In genomic region chr6:27863962-27864905, GRCh38 we compare ENCODE assay signal across 8 cellular contexts. TPM values are rescaled to one million over a fixed set of nuclear protein-coding genes. Genes with fewer than 3 reads are reported as not detected.
DNase-seq lines count a peak whose midpoint lies in the region; ATAC-seq and TF ChIP-seq lines count a peak whose summit lies in the region.

No MANE protein-coding gene starts in this region.

- ATAC-seq in RWPE2 (ENCODE audit: low read depth) = no peak
- ATAC-seq in effector memory CD8-positive, alpha-beta T cell (replicated peaks) = no peak
- no peak for ATAC-seq in HG03025 (IDR thresholded peaks at IDR 0.05; ENCODE audit: low FRiP score, unreplicated experiment)
- no peak for ATAC-seq in HG03045 (IDR thresholded peaks at IDR 0.05; ENCODE audit: unreplicated experiment)

- peak overlapping the region; percentile 76 for H4K91ac ChIP-seq in neuronal stem cell (ENCODE audit: low read depth, low read length, poor library complexity)

- H2BK5ac ChIP-seq in neuronal stem cell (ENCODE audit: low read length) = peak overlapping the region; percentile 95

- H3K27me3 ChIP-seq in RWPE2 (ENCODE audit: insufficient read depth, poor library complexity, severe bottlenecking) (no peaks in the 10 kb centered on the region), neuronal stem cell (ENCODE audit: control insufficient read depth in 3 of 3, insufficient read depth in 3 of 3, low read depth in 1 of 3, low read length in 3 of 3) (no peaks in the 10 kb centered on the region)

- peak overlapping the region; percentile 68 for H2AK5ac ChIP-seq in neuronal stem cell (ENCODE audit: low read depth, low read length)

- peak overlapping the region; percentile 87 to 92 for H3K4me3 Mint-ChIP-seq in effector memory CD8-positive, alpha-beta T cell

- H3K9me3 Mint-ChIP-seq in effector memory CD8-positive, alpha-beta T cell = peaks cover 0 to 2% of the 10 kb centered on the region in 2 donors

- no peaks in the 10 kb centered on the region for H3K27me3 Mint-ChIP-seq in effector memory CD8-positive, alpha-beta T cell

- in situ Hi-C loops in G401 (cut with HindIII; ENCODE audit: low sequenced_read_pairs) = no loop called here

- no peak for TF ChIP-seq CTCF in RWPE2 (IDR thresholded peaks at IDR 0.05; ENCODE audit: poor library complexity, severe bottlenecking)

- peaks cover 48% of the 10 kb centered on the region for H3K36me3 Mint-ChIP-seq in effector memory CD8-positive, alpha-beta T cell (ENCODE audit: insufficient read depth)

- H3K27ac Mint-ChIP-seq in effector memory CD8-positive, alpha-beta T cell = peak overlapping the region; percentile 92 to 95

- H3K27ac ChIP-seq in RWPE2 (ENCODE audit: poor library complexity, severe bottlenecking) (peak overlapping the region; percentile 92), neuronal stem cell (replicated peaks; ENCODE audit: low read length) (peak overlapping the region; percentile 13)

- H3K4me2 ChIP-seq in neuronal stem cell (ENCODE audit: insufficient read depth, low read length, poor library complexity, severe bottlenecking) = peak overlapping the region; percentile 43

- H3K14ac ChIP-seq in neuronal stem cell (ENCODE audit: low read length) = peak overlapping the region; percentile 25

- H2BK15ac ChIP-seq in neuronal stem cell (ENCODE audit: low read length) = peak overlapping the region; percentile 90

- H3K36me3 ChIP-seq in RWPE2 (ENCODE audit: low read depth) = no peaks in the 10 kb centered on the region
- H3K36me3 ChIP-seq in neuronal stem cell (replicated peaks in 1 of 2; ENCODE audit: control insufficient read depth in 2 of 2, insufficient read depth in 2 of 2, low read length in 2 of 2) = no peaks in the 10 kb centered on the region

- H3K79me1 ChIP-seq in neuronal stem cell (ENCODE audit: low read depth, low read length) = no peaks in the 10 kb centered on the region

- H2AFZ ChIP-seq in neuronal stem cell (ENCODE audit: low read length) = peak overlapping the region; percentile 89

- H4K8ac ChIP-seq in neuronal stem cell (ENCODE audit: low read depth, low read length) = no peak overlapping the region

- H2BK120ac ChIP-seq in neuronal stem cell (ENCODE audit: low read depth, low read length) = no peak overlapping the region

- H3K18ac ChIP-seq in neuronal stem cell (ENCODE audit: low read length) = peak overlapping the region; percentile 20

- peak overlapping the region; percentile 70 for H3K9ac ChIP-seq in neuronal stem cell (ENCODE audit: low read depth, low read length, poor library complexity)

- H3K9me3 ChIP-seq in RWPE2 (ENCODE audit: severe bottlenecking) (no peaks in the 10 kb centered on the region), neuronal stem cell (replicated peaks in 1 of 2; ENCODE audit: control insufficient read depth in 2 of 2, insufficient read depth in 1 of 2, low read depth in 1 of 2, low read length in 2 of 2) (no peaks in the 10 kb centered on the region)

- no peak overlapping the region for H3K4ac ChIP-seq in neuronal stem cell (ENCODE audit: low read length)

- H3K4me1 Mint-ChIP-seq in effector memory CD8-positive, alpha-beta T cell (ENCODE audit: low read depth in 2 of 2) = peaks cover 35 to 42% of the 10 kb centered on the region in 2 donors

- DNase-seq in G401 (ENCODE audit: low spot score) (peak; percentile 40), RWPE2 (ENCODE audit: low spot score) (no peak), neuronal stem cell (ENCODE audit: low spot score) (no peak), islet precursor cell (no peak), hippocampal formation (lab: John Stamatoyannopoulos, UW) (no peak)
- DNase-seq in effector memory CD8-positive, alpha-beta T cell = peak in 2 of 3 experiments; percentile 10 to 17

- H3K23ac ChIP-seq in neuronal stem cell (ENCODE audit: low read depth, low read length, poor library complexity) = no peak overlapping the region

- no peak overlapping the region for H2BK12ac ChIP-seq in neuronal stem cell (ENCODE audit: low read length)

- H3K4me1 ChIP-seq in RWPE2 (ENCODE audit: insufficient read depth, poor library complexity, severe bottlenecking) (peaks cover 5% of the 10 kb centered on the region), neuronal stem cell (ENCODE audit: control insufficient read depth in 2 of 2, insufficient read depth in 1 of 2, low read depth in 1 of 2, low read length in 2 of 2) (peaks cover 0 to 2% of the 10 kb centered on the region in 2 donors)

- WGBS in neuronal stem cell (ENCODE audit: extremely low coverage in 2 of 2, insufficient read length in 2 of 2, insufficient replicate concordance in 1 of 2), 2 donors = no CpG with 5 or more reads among the region's 51 CpGs

- H3K4me3 ChIP-seq in RWPE2 (ENCODE audit: severe bottlenecking) = peak overlapping the region; percentile 47
- peak overlapping the region; percentile 71 to 78 for H3K4me3 ChIP-seq in neuronal stem cell (ENCODE audit: low read length in 2 of 2)

RNA-seq across cellular contexts. Expression of gene OR2B2, which starts 48.0 kb away (rescaled TPM):
- not detected in 2 replicates for total RNA-seq in G401 (2014; rRNA removed; shearing (Covaris generic))
- polyA plus RNA-seq in neuronal stem cell (2013, experiment 1 of 2) = not detected
- polyA plus RNA-seq in neuronal stem cell (2013, experiment 2 of 2) = not detected

Comparison
In these comparisons a context has a peak if more than half of its experiments do, and no peak if none do; other contexts are left out.
1. DNase-seq: peak in G401 (single experiment) and effector memory CD8-positive, alpha-beta T cell (2 of 3); none in RWPE2 (single experiment), neuronal stem cell (single experiment), islet precursor cell (single experiment) and hippocampal formation (0 of 2).